Comparison of ENCODE assay signal across 25 cellular contexts in genomic region chr11:78699606-78700005, GRCh38.
"Had no signal": no experiment of that assay in that cellular context is flagged by ENCODE, and none has a peak within 500 bp of the region (broad histone marks: within the 10 kb centered on the region; RNA-seq: fewer than 3 reads in every experiment).

No MANE protein-coding gene starts in this region.

- H3K4me1 ChIP-seq: right atrium auricular region, right lobe of liver, tibial nerve, uterus had no signal

- H3K27me3 ChIP-seq: hepatocyte, ovary, right atrium auricular region, right lobe of liver, tibial nerve, uterus had no signal

- H3K4me2 ChIP-seq: hepatocyte, smooth muscle cell had no signal

- H3K27ac ChIP-seq: heart right ventricle, hepatocyte, left ventricle myocardium inferior, neutrophil, ovary, right atrium auricular region, right lobe of liver, tibial nerve, uterus had no signal

- H3K4me3 ChIP-seq: heart right ventricle, hepatocyte, left ventricle myocardium inferior, lung, ovary, right atrium auricular region, right lobe of liver, smooth muscle cell, tibial nerve, uterus had no signal

- DNase-seq: heart right ventricle; islet precursor cell; left cardiac atrium; left ventricle myocardium inferior; mesendoderm; naive B cell; natural killer cell; occipital lobe; ovary; right lobe of liver; stimulated activated CD4-positive, alpha-beta T cell treated with anti-CD3 and anti-CD28 coated beads, Interleukin-1b, Interleukin-23, amount 100 ng/mL, for 48 hours; stimulated activated CD4-positive, alpha-beta T cell treated with anti-CD3 and anti-CD28 coated beads, Interleukin-2, amount 100 ng/mL, for 48 hours; stimulated activated CD4-positive, alpha-beta T cell treated with anti-CD3 and anti-CD28 coated beads, Interleukin-4, amount 100 ng/mL, for 4 hours; stimulated activated CD8-positive, alpha-beta memory T cell treated with anti-CD3 and anti-CD28 coated beads, Interleukin-4, amount 100 ng/mL, for 48 hours; stimulated activated naive CD4-positive, alpha-beta T cell treated with Interleukin-2 at 50 U/mL for 16 hours; stimulated activated naive CD8-positive, alpha-beta T cell treated with anti-CD3 and anti-CD28 coated beads, Interleukin-15, amount 100 ng/mL, for 72 hours; substantia nigra; uterus had no signal

- H3K9me3 ChIP-seq: heart right ventricle, left ventricle myocardium inferior, neutrophil, ovary, right atrium auricular region, right lobe of liver, tibial nerve, uterus had no signal

- H3K36me3 ChIP-seq: heart right ventricle, left ventricle myocardium inferior, neutrophil, ovary, right atrium auricular region, right lobe of liver, tibial nerve, uterus had no signal

- ATAC-seq: heart right ventricle; left cardiac atrium; natural killer cell; right lobe of liver; stimulated activated memory B cell treated with anti-CD40 and anti-IgM and Interleukin-4, amounts not matched to agents 10 μg/mL and 1 μg/mL and 100 μg/mL, for 72 hours; stimulated activated naive CD8-positive, alpha-beta T cell treated with anti-CD3 and anti-CD28 coated beads, Interleukin-15, amount 100 ng/mL, for 72 hours had no signal

- H2AFZ ChIP-seq: hepatocyte had no signal
